1 cellular context compared by ENCODE assay signal in the genomic region with DNA sequence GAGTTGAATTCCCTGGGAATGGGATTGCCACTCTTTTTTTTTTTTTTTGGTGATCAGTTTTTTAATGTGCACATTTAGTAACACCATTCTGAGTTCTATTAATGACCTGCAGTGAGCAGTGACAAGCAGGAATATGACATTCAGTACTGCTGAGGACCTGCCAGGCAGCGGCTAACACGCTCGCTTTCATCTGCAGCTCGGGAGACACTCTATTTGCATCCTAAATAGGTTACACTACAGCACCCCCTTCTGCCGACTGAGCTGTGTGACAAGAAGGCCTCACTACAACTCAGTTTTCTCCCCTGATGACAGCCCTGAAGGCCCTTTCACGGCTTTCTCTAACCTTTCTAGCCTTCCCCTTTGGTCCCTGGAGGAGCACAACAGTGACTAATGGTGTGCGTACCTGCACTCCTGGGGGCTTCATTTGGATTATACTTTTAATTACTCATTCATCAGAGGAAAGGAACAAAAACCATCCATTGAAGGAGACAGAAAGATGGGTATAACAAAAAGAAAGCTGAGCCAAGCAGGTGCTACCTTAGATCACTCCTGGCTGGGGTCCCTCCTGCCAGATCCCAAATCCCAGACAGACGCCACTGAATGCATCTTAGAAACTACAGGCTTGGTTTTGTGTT.
A peak's percentile ranks its signal among the peaks of the same experiment; 100 is the strongest.
TF ChIP-seq lines count a peak whose summit lies in the region.

No MANE protein-coding gene starts in this region.

TF ChIP-seq in HEK293, 187 proteins besides CTCF, POLR2A, EP300 and RAD21 (continued from another document):
- TF ChIP-seq, protein P1, sequence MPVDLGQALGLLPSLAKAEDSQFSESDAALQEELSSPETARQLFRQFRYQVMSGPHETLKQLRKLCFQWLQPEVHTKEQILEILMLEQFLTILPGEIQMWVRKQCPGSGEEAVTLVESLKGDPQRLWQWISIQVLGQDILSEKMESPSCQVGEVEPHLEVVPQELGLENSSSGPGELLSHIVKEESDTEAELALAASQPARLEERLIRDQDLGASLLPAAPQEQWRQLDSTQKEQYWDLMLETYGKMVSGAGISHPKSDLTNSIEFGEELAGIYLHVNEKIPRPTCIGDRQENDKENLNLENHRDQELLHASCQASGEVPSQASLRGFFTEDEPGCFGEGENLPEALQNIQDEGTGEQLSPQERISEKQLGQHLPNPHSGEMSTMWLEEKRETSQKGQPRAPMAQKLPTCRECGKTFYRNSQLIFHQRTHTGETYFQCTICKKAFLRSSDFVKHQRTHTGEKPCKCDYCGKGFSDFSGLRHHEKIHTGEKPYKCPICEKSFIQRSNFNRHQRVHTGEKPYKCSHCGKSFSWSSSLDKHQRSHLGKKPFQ (tag by site-specific recombination; IDR thresholded peaks at IDR 0.05) = no peak
- TF ChIP-seq ZNF626 (tag by site-specific recombination; IDR thresholded peaks at IDR 0.05) (no peak), ZNF23 (tag by site-specific recombination; IDR thresholded peaks at IDR 0.05; ENCODE audit: borderline replicate concordance) (no peak), TRIM28 (IDR thresholded peaks at IDR 0.05; ENCODE audit: borderline replicate concordance, low read length) (peak; percentile 59; the same call in 1 of the 2 replicates), ZNF391 (tag by site-specific recombination; IDR thresholded peaks at IDR 0.05; ENCODE audit: borderline replicate concordance, low read depth) (no peak), ZNF561 (tag by site-specific recombination; IDR thresholded peaks at IDR 0.05; ENCODE audit: borderline replicate concordance) (0 out of 2 replicates have a peak, but pooled peaks have one; percentile 28), ZNF660 (tag by site-specific recombination; IDR thresholded peaks at IDR 0.05) (peak; percentile 86), GLI4 (tag by site-specific recombination; IDR thresholded peaks at IDR 0.05) (no peak), ZNF423 (tag by site-specific recombination; IDR thresholded peaks at IDR 0.05) (no peak), FEZF1 (tag by site-specific recombination; IDR thresholded peaks at IDR 0.05) (no peak), ZNF830 (tag by site-specific recombination; IDR thresholded peaks at IDR 0.05; ENCODE audit: low read depth) (no peak), ZNF654 (tag by site-specific recombination; IDR thresholded peaks at IDR 0.05; ENCODE audit: low read depth) (peak; percentile 88)
- TF ChIP-seq, protein P2, sequence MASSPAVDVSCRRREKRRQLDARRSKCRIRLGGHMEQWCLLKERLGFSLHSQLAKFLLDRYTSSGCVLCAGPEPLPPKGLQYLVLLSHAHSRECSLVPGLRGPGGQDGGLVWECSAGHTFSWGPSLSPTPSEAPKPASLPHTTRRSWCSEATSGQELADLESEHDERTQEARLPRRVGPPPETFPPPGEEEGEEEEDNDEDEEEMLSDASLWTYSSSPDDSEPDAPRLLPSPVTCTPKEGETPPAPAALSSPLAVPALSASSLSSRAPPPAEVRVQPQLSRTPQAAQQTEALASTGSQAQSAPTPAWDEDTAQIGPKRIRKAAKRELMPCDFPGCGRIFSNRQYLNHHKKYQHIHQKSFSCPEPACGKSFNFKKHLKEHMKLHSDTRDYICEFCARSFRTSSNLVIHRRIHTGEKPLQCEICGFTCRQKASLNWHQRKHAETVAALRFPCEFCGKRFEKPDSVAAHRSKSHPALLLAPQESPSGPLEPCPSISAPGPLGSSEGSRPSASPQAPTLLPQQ (tag by site-specific recombination; IDR thresholded peaks at IDR 0.05) = no peak
- TF ChIP-seq, protein P3, sequence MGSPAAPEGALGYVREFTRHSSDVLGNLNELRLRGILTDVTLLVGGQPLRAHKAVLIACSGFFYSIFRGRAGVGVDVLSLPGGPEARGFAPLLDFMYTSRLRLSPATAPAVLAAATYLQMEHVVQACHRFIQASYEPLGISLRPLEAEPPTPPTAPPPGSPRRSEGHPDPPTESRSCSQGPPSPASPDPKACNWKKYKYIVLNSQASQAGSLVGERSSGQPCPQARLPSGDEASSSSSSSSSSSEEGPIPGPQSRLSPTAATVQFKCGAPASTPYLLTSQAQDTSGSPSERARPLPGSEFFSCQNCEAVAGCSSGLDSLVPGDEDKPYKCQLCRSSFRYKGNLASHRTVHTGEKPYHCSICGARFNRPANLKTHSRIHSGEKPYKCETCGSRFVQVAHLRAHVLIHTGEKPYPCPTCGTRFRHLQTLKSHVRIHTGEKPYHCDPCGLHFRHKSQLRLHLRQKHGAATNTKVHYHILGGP (tag by site-specific recombination; IDR thresholded peaks at IDR 0.05) = no peak
- TF ChIP-seq, protein P4, sequence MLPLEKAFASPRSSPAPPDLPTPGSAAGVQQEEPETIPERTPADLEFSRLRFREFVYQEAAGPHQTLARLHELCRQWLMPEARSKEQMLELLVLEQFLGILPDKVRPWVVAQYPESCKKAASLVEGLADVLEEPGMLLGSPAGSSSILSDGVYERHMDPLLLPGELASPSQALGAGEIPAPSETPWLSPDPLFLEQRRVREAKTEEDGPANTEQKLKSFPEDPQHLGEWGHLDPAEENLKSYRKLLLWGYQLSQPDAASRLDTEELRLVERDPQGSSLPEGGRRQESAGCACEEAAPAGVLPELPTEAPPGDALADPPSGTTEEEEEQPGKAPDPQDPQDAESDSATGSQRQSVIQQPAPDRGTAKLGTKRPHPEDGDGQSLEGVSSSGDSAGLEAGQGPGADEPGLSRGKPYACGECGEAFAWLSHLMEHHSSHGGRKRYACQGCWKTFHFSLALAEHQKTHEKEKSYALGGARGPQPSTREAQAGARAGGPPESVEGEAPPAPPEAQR (tag by site-specific recombination; IDR thresholded peaks at IDR 0.05) = no peak
